Comparison of ENCODE assay signal across 1 cellular context in the genomic region with DNA sequence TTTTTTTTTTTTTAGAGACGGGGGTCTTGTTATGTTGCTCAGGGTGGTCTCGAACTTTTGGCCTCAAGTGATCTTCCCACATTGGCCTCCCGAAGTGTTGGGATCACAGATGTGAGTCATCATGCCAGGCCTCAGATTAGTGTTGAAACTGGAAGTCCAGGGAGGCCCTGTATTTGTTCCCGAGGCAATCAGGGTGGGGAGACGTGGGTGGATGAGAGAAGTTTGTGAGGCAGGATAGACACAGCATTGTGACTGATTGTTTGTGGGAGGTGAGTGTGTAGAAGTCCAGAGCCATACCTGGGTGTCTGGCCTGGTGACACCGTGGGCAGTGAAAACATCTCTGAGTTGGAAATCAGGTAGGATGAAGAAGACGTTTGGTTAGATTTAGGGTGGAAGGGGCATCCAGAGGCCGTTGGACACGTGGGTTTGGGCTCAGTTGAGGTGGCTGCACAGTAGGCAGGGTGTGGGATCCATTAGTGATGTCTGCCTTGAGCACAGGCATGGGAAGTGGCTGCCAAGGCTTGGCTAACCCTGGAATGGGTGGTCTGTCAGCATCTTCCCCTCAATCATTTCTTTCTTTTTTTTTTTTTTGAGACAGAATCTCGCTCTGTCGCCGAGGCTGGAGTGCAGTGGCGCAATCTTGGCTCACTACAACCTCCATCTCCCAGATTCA.
TF ChIP-seq lines count a peak whose summit lies in the region.

No MANE protein-coding gene starts in this region.

TF ChIP-seq in HepG2, 621 proteins besides CTCF, POLR2A, EP300 and RAD21 (continued from another document):
- TF ChIP-seq, protein P1, sequence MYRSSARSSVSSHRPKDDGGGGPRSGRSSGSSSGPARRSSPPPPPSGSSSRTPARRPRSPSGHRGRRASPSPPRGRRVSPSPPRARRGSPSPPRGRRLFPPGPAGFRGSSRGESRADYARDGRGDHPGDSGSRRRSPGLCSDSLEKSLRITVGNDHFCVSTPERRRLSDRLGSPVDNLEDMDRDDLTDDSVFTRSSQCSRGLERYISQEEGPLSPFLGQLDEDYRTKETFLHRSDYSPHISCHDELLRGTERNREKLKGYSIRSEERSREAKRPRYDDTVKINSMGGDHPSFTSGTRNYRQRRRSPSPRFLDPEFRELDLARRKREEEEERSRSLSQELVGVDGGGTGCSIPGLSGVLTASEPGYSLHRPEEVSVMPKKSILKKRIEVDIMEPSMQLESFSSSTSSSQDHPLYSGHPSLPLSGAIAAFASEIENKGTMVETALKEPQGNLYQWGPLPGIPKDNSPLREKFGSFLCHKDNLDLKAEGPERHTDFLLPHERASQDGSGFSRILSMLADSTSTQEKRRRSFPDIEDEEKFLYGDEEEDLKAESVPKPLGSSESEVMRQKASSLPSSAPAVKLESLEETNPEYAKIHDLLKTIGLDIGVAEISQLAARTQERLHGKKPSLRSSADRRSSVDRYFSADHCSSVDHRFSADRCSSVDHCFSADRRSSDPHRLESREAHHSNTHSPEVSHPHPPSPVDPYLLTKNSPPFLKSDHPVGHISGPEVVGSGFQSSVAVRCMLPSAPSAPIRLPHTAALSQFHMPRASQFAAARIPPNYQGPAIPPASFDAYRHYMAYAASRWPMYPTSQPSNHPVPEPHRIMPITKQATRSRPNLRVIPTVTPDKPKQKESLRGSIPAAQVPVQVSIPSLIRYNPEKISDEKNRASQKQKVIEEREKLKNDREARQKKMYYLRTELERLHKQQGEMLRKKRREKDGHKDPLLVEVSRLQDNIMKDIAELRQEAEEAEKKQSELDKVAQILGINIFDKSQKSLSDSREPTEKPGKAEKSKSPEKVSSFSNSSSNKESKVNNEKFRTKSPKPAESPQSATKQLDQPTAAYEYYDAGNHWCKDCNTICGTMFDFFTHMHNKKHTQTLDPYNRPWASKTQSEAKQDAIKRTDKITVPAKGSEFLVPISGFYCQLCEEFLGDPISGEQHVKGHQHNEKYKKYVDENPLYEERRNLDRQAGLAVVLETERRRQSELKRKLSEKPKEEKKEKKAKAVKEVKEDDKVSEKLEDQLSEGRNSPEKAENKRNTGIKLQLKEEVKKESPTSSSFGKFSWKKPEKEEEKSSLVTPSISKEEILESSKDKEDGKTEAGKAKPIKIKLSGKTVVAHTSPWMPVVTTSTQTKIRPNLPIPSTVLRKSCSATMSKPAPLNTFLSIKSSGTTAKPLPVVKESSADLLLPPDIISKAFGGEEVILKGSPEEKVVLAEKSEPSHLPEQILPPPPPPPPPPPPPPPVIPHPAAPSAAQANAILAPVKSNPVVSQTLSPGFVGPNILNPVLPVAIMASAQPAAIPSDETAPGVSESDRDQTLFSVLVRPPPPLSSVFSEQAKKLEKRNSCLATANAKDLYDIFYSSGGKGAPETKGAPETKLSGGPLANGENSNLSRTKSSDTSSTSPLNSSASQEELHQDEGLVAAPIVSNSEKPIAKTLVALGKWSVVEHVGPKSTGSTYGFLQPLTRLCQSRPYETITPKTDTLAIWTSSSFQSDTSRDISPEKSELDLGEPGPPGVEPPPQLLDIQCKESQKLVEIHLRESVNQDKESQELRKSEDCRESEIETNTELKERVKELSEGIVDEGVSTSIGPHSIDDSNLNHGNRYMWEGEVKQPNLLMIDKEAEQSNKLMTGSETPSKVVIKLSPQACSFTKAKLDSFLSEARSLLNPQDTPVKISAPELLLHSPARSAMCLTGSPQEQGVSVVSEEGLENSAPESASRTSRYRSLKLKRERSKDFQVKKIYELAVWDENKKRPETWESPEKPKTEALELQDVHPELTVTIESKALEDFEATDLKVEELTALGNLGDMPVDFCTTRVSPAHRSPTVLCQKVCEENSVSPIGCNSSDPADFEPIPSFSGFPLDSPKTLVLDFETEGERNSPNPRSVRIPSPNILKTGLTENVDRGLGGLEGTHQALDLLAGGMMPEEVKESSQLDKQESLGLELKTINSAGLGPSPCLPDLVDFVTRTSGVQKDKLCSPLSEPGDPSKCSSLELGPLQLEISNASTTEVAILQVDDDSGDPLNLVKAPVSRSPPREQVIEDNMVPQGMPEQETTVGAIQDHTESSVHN (CRISPR knock-in tag; IDR thresholded peaks at IDR 0.05): 0 out of 2 replicates have a peak, but pooled peaks have one; percentile 29
- TF ChIP-seq, protein P2, sequence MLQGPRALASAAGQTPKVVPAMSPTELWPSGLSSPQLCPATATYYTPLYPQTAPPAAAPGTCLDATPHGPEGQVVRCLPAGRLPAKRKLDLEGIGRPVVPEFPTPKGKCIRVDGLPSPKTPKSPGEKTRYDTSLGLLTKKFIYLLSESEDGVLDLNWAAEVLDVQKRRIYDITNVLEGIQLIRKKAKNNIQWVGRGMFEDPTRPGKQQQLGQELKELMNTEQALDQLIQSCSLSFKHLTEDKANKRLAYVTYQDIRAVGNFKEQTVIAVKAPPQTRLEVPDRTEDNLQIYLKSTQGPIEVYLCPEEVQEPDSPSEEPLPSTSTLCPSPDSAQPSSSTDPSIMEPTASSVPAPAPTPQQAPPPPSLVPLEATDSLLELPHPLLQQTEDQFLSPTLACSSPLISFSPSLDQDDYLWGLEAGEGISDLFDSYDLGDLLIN (CRISPR knock-in tag; IDR thresholded peaks at IDR 0.05; ENCODE audit: borderline replicate concordance): no peak
- TF ChIP-seq KLF12 (CRISPR knock-in tag; IDR thresholded peaks at IDR 0.05; ENCODE audit: borderline replicate concordance): no peak
- no peak for TF ChIP-seq ZNF33A (CRISPR knock-in tag; IDR thresholded peaks at IDR 0.05; ENCODE audit: borderline replicate concordance)
- TF ChIP-seq ZNF788 (CRISPR knock-in tag; IDR thresholded peaks at IDR 0.05; ENCODE audit: borderline replicate concordance): no peak
- TF ChIP-seq LCORL (IDR thresholded peaks at IDR 0.05): no peak
- TF ChIP-seq LCORL (CRISPR knock-in tag; IDR thresholded peaks at IDR 0.05): no peak
- no peak for TF ChIP-seq PLRG1 (conservative IDR thresholded peaks at IDR 0.05)
- TF ChIP-seq CENPX (CRISPR knock-in tag; IDR thresholded peaks at IDR 0.05): no peak
- no peak for TF ChIP-seq ZNF282 (IDR thresholded peaks at IDR 0.05; ENCODE audit: partially characterized antibody)
- no peak for TF ChIP-seq ZNF17 (CRISPR knock-in tag; IDR thresholded peaks at IDR 0.05)
- TF ChIP-seq ZMYM2 (CRISPR knock-in tag; IDR thresholded peaks at IDR 0.05): 0 out of 2 replicates have a peak, but pooled peaks have one; percentile 28
- TF ChIP-seq ZNF737 (CRISPR knock-in tag; IDR thresholded peaks at IDR 0.05; ENCODE audit: borderline replicate concordance): no peak
